Comparison of ENCODE assay signal across 8 cellular contexts in the genomic region with DNA sequence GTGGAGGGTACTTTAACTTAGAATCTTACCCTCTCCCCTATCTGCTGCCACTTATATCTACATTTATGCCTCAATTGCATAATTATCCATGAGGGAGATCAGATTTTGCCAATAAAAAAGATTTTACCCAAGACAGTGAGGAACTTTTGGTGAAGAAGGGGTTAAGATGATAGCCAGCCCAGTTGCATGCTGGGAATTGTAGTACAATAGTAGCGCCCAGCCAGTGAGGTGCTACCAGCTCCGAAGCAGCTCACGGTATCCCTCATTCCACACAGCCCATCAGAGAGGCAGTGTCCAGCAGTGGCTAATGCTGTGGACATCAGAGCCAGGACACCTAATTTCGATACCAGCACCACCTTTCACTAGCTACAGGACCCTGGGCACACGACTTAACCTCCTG. TPM values are rescaled to one million over a fixed set of nuclear protein-coding genes. Genes with fewer than 3 reads are reported as not detected.
A peak's percentile ranks its signal among the peaks of the same experiment; 100 is the strongest.
DNase-seq lines count a peak whose midpoint lies in the region; ATAC-seq and TF ChIP-seq lines count a peak whose summit lies in the region.

No MANE protein-coding gene starts in this region.

- H3K27ac Mint-ChIP-seq in activated CD4-positive, alpha-beta T cell treated with anti-CD3 and anti-CD28 coated beads, Interleukin-2, amount 10 ng/mL, durations not matched to agents 7 days and 5 days: no peak overlapping the region
- no peak overlapping the region for H3K27ac Mint-ChIP-seq in T-cell

- ATAC-seq in T-cell (replicated peaks in 1 of 4): peak in 3 of 4 experiments; percentile 35 to 65 (median 45)
- no peak for ATAC-seq in HG03432 (IDR thresholded peaks at IDR 0.05; ENCODE audit: unreplicated experiment)
- ATAC-seq in HG03457 (IDR thresholded peaks at IDR 0.05; ENCODE audit: unreplicated experiment): no peak

- H3K4me1 Mint-ChIP-seq in activated CD4-positive, alpha-beta T cell treated with anti-CD3 and anti-CD28 coated beads, Interleukin-2, amount 10 ng/mL, durations not matched to agents 7 days and 5 days: no peaks in the 10 kb centered on the region
- H3K4me1 Mint-ChIP-seq in T-cell: peaks cover 6 to 14% (median 7%) of the 10 kb centered on the region in 3 donors

- no peak overlapping the region for H3K27ac ChIP-seq in left ventricle myocardium inferior (replicated peaks)
- no peak overlapping the region for H3K27ac ChIP-seq in subcutaneous abdominal adipose tissue (ENCODE audit: low read depth, low read length)

- H3K4me3 Mint-ChIP-seq in activated CD4-positive, alpha-beta T cell treated with anti-CD3 and anti-CD28 coated beads, Interleukin-2, amount 10 ng/mL, durations not matched to agents 7 days and 5 days: no peak overlapping the region
- H3K4me3 Mint-ChIP-seq in T-cell: peak overlapping the region in 2 of 3 donors; percentile 17 to 53

- H3K4me3 ChIP-seq in left ventricle myocardium inferior (peak overlapping the region; percentile 35), subcutaneous abdominal adipose tissue (ENCODE audit: low read depth in 1 of 5, low read length in 5 of 5) (peak overlapping the region; percentile 40 to 58 (median 52))

- peak; percentile 6 for DNase-seq in activated CD4-positive, alpha-beta T cell treated with anti-CD3 and anti-CD28 coated beads, Interleukin-2, amount 50 U/mL, for 1 hour
- DNase-seq in activated CD4-positive, alpha-beta T cell treated with anti-CD3 and anti-CD28 coated beads, Interleukin-2, amount 10 ng/mL, durations not matched to agents 7 days and 5 days: no peak
- DNase-seq in T-cell (peak in 5 of 34 experiments; percentile 2 to 23 (median 7)), left ventricle myocardium inferior (no peak), UCSD-AML1 (lab: John Stamatoyannopoulos, UW; ENCODE audit: unreplicated experiment) (no peak)

- intact Hi-C loops in left ventricle myocardium inferior (cut with micrococcal nuclease): no loop called here

- H3K36me3 Mint-ChIP-seq in activated CD4-positive, alpha-beta T cell treated with anti-CD3 and anti-CD28 coated beads, Interleukin-2, amount 10 ng/mL, durations not matched to agents 7 days and 5 days (ENCODE audit: low read depth): no peaks in the 10 kb centered on the region
- H3K36me3 Mint-ChIP-seq in T-cell: no peaks in the 10 kb centered on the region

- H3K9me3 ChIP-seq in left ventricle myocardium inferior (replicated peaks): no peaks in the 10 kb centered on the region
- H3K9me3 ChIP-seq in subcutaneous abdominal adipose tissue (ENCODE audit: control insufficient read depth in 5 of 5, low read length in 5 of 5): no peaks in the 10 kb centered on the region

- no peak for TF ChIP-seq CTCF in left ventricle myocardium inferior (IDR thresholded peaks at IDR 0.05; ENCODE audit: borderline replicate concordance)

- H3K27me3 Mint-ChIP-seq in activated CD4-positive, alpha-beta T cell treated with anti-CD3 and anti-CD28 coated beads, Interleukin-2, amount 10 ng/mL, durations not matched to agents 7 days and 5 days: peaks cover 10% of the 10 kb centered on the region
- peaks cover 12 to 30% of the 10 kb centered on the region in 2 donors for H3K27me3 Mint-ChIP-seq in T-cell

- no peak overlapping the region for H3K9ac ChIP-seq in subcutaneous abdominal adipose tissue (ENCODE audit: low read length in 5 of 5)

- H3K9me3 Mint-ChIP-seq in activated CD4-positive, alpha-beta T cell treated with anti-CD3 and anti-CD28 coated beads, Interleukin-2, amount 10 ng/mL, durations not matched to agents 7 days and 5 days: no peaks in the 10 kb centered on the region
- no peaks in the 10 kb centered on the region for H3K9me3 Mint-ChIP-seq in T-cell

- H3K4me1 ChIP-seq in left ventricle myocardium inferior (peaks cover 5% of the 10 kb centered on the region), subcutaneous abdominal adipose tissue (ENCODE audit: control insufficient read depth in 5 of 5, insufficient read depth in 5 of 5, low read length in 5 of 5) (peaks cover 2 to 13% (median 11%) of the 10 kb centered on the region in 5 donors)

- H3K36me3 ChIP-seq in left ventricle myocardium inferior (no peaks in the 10 kb centered on the region), subcutaneous abdominal adipose tissue (ENCODE audit: control insufficient read depth in 5 of 5, insufficient read depth in 5 of 5, low read length in 5 of 5) (no peaks in the 10 kb centered on the region)

- POLR2A ChIA-PET in activated CD4-positive, alpha-beta T cell treated with anti-CD3 and anti-CD28 coated beads, Interleukin-2, amount 10 ng/mL, durations not matched to agents 7 days and 5 days (lab: Charles Lee): no interaction called here
- POLR2A ChIA-PET in T-cell (lab: Charles Lee): no interaction called here

- CTCF ChIA-PET in activated CD4-positive, alpha-beta T cell treated with anti-CD3 and anti-CD28 coated beads, Interleukin-2, amount 10 ng/mL, durations not matched to agents 7 days and 5 days (lab: Charles Lee): no interaction called here
- CTCF ChIA-PET in T-cell (lab: Charles Lee): no interaction called here

- H3K27me3 ChIP-seq in left ventricle myocardium inferior (ENCODE audit: low read depth) (peaks cover 35% of the 10 kb centered on the region), subcutaneous abdominal adipose tissue (ENCODE audit: control insufficient read depth in 5 of 5, insufficient read depth in 4 of 5, low read length in 5 of 5) (peaks cover 0 to 7% (median 5%) of the 10 kb centered on the region in 5 donors)

RNA-seq across cellular contexts. Expression of gene LGI1, which starts 5.9 kb away (rescaled TPM):
- total RNA-seq in activated CD4-positive, alpha-beta T cell treated with anti-CD3 and anti-CD28 coated beads, Interleukin-2, amount 10 ng/mL, durations not matched to agents 7 days and 5 days: not detected
- total RNA-seq in T-cell (not detected), left ventricle myocardium inferior (not detected)

RNA-seq across cellular contexts. Expression of gene FRA10AC1, which starts 49.4 kb away (rescaled TPM):
- 10 to 100 TPM; 13.7 TPM for total RNA-seq in activated CD4-positive, alpha-beta T cell treated with anti-CD3 and anti-CD28 coated beads, Interleukin-2, amount 10 ng/mL, durations not matched to agents 7 days and 5 days
- total RNA-seq in T-cell (10 to 100 TPM; 15.2 to 24.1 (median 18.2) TPM), left ventricle myocardium inferior (14.4 TPM)

Comparison
In these comparisons a context has a peak if more than half of its experiments do, and no peak if none do; other contexts are left out.
1. ATAC-seq: peak in T-cell (3 of 4); none in HG03432 (single experiment) and HG03457 (single experiment).